Comparison of ENCODE assay signal across 8 cellular contexts in the genomic region with DNA sequence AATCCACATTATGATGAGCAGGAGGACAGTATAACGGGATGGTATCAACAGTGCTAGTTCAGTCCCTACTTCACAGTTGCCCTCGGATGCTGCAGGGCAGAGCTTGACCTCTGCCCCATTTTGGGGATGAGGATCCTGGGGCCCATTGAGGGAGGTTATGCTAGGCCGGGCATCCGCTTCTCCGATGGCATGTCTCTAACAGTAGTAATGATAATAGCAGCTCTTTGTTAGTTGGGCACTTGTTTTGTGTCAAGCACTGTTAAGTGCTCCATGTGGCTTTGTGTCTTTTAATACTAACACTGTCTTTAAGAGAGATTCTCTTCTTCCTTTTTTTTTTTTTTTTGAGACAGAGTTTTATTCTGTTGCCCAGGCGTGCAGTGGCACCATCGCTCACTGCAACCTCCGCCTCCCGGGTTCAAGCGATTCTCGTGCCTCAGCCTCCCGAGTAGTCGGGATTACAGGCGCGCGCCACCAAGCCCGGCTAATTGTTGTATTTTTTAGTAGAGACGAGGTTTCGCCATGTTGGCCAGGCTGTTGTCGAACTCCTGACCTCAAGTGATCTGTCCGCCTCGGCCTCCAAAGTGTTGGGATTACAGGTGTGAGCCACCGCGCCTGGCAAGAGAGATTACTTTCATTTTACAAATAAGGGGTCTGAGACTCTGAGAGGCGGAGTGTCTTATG. TPM values are rescaled to one million over a fixed set of nuclear protein-coding genes. Genes with fewer than 3 reads are reported as not detected.
DNase-seq lines count a peak whose midpoint lies in the region; ATAC-seq, FAIRE-seq and TF ChIP-seq lines count a peak whose summit lies in the region.

No MANE protein-coding gene starts in this region.

- TF ChIP-seq CTCF in AG10803 (conservative IDR thresholded peaks at IDR 0.05; ENCODE audit: low read length) = no peak
- no peak for TF ChIP-seq CTCF in bronchial epithelial cell (IDR thresholded peaks at IDR 0.05; ENCODE audit: insufficient read depth, low read length, severe bottlenecking)
- TF ChIP-seq CTCF in mucosa of descending colon (IDR thresholded peaks at IDR 0.05) = no peak
- TF ChIP-seq CTCF in GM10266 (IDR thresholded peaks at IDR 0.05; ENCODE audit: control insufficient read depth, insufficient read depth, low read depth, missing control alignments) = no peak

- peaks cover 15% of the 10 kb centered on the region for H3K4me1 ChIP-seq in mucosa of descending colon (ENCODE audit: low read depth)

- H3K27me3 ChIP-seq in bronchial epithelial cell (ENCODE audit: control insufficient read depth, insufficient read depth, low read length) = no peaks in the 10 kb centered on the region

- peak overlapping the region; percentile 96 for H3K4me3 ChIP-seq in AG10803 (ENCODE audit: low read length)
- peak overlapping the region; percentile 79 for H3K4me3 ChIP-seq in Jurkat, Clone E6-1 (ENCODE audit: low read length)
- H3K4me3 ChIP-seq in bronchial epithelial cell (ENCODE audit: low read depth, low read length) = peak overlapping the region; percentile 61
- H3K4me3 ChIP-seq in mucosa of descending colon = peak overlapping the region; percentile 62

- intact Hi-C loops in mucosa of descending colon (cut with DNase I, micrococcal nuclease) = no loop called here

- H3K36me3 ChIP-seq in bronchial epithelial cell (ENCODE audit: control insufficient read depth, insufficient read depth, low read length) (no peaks in the 10 kb centered on the region), mucosa of descending colon (ENCODE audit: low read depth) (no peaks in the 10 kb centered on the region)

- FAIRE-seq in bronchial epithelial cell (lab: Jason Lieb, UNC) = no peak

- ATAC-seq in mucosa of descending colon = no peak
- no peak for ATAC-seq in HG03442 (IDR thresholded peaks at IDR 0.05; ENCODE audit: unreplicated experiment)

- H3K9me3 ChIP-seq in mucosa of descending colon = no peaks in the 10 kb centered on the region

- DNase-seq in AG10803 (ENCODE audit: low read depth) (peak; percentile 11), bronchial epithelial cell (ENCODE audit: low read depth) (no peak), mucosa of descending colon (peak in 1 of 3 donors; percentile 23), DMS153 (lab: John Stamatoyannopoulos, UW) (no peak), GM10266 (ENCODE audit: extremely low spot score) (no peak)
- no peak for DNase-seq in Jurkat, Clone E6-1 (ENCODE audit: low read depth, low spot score)
- DNase-seq in activated CD4-positive, CD25-positive, alpha-beta regulatory T cell treated with anti-CD3 and anti-CD28 coated beads, Interleukin-2, amount 50 U/mL, for 72 hours = no peak

RNA-seq across cellular contexts. Expression of gene MAPRE1, which starts 1.1 kb away (rescaled TPM):
- polyA plus RNA-seq in Jurkat, Clone E6-1 (2012; ENCODE audit: insufficient read depth, insufficient read length) = 168 TPM
- total RNA-seq in bronchial epithelial cell (68.5 and 84.2 TPM in 2 replicates), mucosa of descending colon (100 to 1,000 TPM in 1 of 3 donors, 10 to 100 TPM in 2; 66.9 to 142 (median 85.9) TPM)

RNA-seq across cellular contexts. Expression of gene EFCAB8, which starts 37.9 kb away (rescaled TPM):
- not detected for polyA plus RNA-seq in Jurkat, Clone E6-1 (2012; ENCODE audit: insufficient read depth, insufficient read length)
- total RNA-seq in bronchial epithelial cell = under 0.01 and 0.38 TPM in 2 replicates
- under 1 TPM in 2 of 3 donors, not detected in 1; 0.17 to 0.66 TPM for total RNA-seq in mucosa of descending colon

RNA-seq across cellular contexts. Expression of gene DNMT3B, which starts 58.7 kb away (rescaled TPM):
- polyA plus RNA-seq in Jurkat, Clone E6-1 (2012; ENCODE audit: insufficient read depth, insufficient read length) = 11.3 TPM
- total RNA-seq in bronchial epithelial cell (0.79 and 2.4 TPM in 2 replicates), mucosa of descending colon (1 to 10 TPM in 2 of 3 donors, under 1 TPM in 1; 0.95 to 1.3 (median 1.2) TPM)
